Comparison of ENCODE assay signal across 18 cellular contexts in genomic region chr5:173785866-173786265, GRCh38.
"Had no signal": no experiment of that assay in that cellular context is flagged by ENCODE, and none has a peak within 500 bp of the region (broad histone marks: within the 10 kb centered on the region; RNA-seq: fewer than 3 reads in every experiment).

No MANE protein-coding gene starts in this region.

- H3K27me3 ChIP-seq: body of pancreas, left lung, transverse colon had no signal

- H3K36me3 Mint-ChIP-seq: activated naive CD4-positive, alpha-beta T cell treated with anti-CD3 and anti-CD28 coated beads, Interleukin-2, amount 50 U/mL, for 72 hours; naive B cell had no signal

- H3K27ac ChIP-seq: body of pancreas, left lung, transverse colon, WERI-Rb-1 had no signal

- H3K4me3 ChIP-seq: body of pancreas, left lung, transverse colon had no signal

- H3K36me3 ChIP-seq: left lung, transverse colon, WERI-Rb-1 had no signal

- H3K9me3 ChIP-seq: body of pancreas, left lung, transverse colon had no signal

- ATAC-seq: activated naive CD4-positive, alpha-beta T cell treated with anti-CD3 and anti-CD28 coated beads, Interleukin-2, amount 50 U/mL, for 72 hours; body of pancreas; esophagus mucosa; left lung had no signal

- H3K9me3 Mint-ChIP-seq: activated naive CD4-positive, alpha-beta T cell treated with anti-CD3 and anti-CD28 coated beads, Interleukin-2, amount 50 U/mL, for 72 hours; naive B cell had no signal

- DNase-seq: activated CD4-positive, alpha-beta T cell treated with anti-CD3 and anti-CD28 coated beads, Interleukin-2, amount 50 U/mL, for 48 hours; activated effector memory CD4-positive, alpha-beta T cell treated with Interleukin-2 at 50 U/mL for 16 hours; caudate nucleus; hippocampal formation; mammary epithelial cell; naive B cell; retina; stimulated activated CD4-positive, alpha-beta T cell treated with anti-CD3 and anti-CD28 coated beads, Interleukin-15, amount 100 ng/mL, for 24 hours; stimulated activated CD4-positive, alpha-beta T cell treated with anti-CD3 and anti-CD28 coated beads, Interleukin-4, amount 100 ng/mL, for 1 hour; stimulated activated naive CD4-positive, alpha-beta T cell treated with Interleukin-2 at 50 U/mL for 16 hours; transverse colon; WERI-Rb-1 had no signal

- H3K27me3 Mint-ChIP-seq: naive B cell had no signal

- FAIRE-seq: colon, kidney had no signal
